In genomic region chr18:44729631-44730101, GRCh38 we compare ENCODE assay signal across 8 cellular contexts. TPM values are rescaled to one million over a fixed set of nuclear protein-coding genes. Genes with fewer than 3 reads are reported as not detected.
DNase-seq lines count a peak whose midpoint lies in the region; ATAC-seq and FAIRE-seq lines count a peak whose summit lies in the region.
"Had no signal": no experiment of that assay in that cellular context is flagged by ENCODE, and none has a peak within 500 bp of the region (broad histone marks: within the 10 kb centered on the region; RNA-seq: fewer than 3 reads in every experiment).

No MANE protein-coding gene starts in this region.

- peak; percentile 97 for FAIRE-seq in endometrium (lab: Jason Lieb, UNC)

- DNase-seq in SK-N-DZ (ENCODE audit: low spot score) (peak; percentile 65), COLO829 (ENCODE audit: low spot score) (no peak), DMS 273 (lab: John Stamatoyannopoulos, UW; ENCODE audit: unreplicated experiment) (no peak), kidney tubule cell (ENCODE audit: low spot score) (no peak)
- peak; percentile 22 to 42 for DNase-seq in stimulated activated CD8-positive, alpha-beta memory T cell treated with anti-CD3 and anti-CD28 coated beads, Interleukin-4, amount 100 ng/mL, for 4 hours (ENCODE audit: low read depth in 2 of 2, low spot score in 1 of 2)
- DNase-seq: GOT3 had no signal

- ATAC-seq in GM18868 (IDR thresholded peaks at IDR 0.05; ENCODE audit: unreplicated experiment), result peak; percentile 20

RNA-seq across cellular contexts. Expression of gene SETBP1, which starts 49.0 kb away (rescaled TPM):
- 3.3 and 5.3 TPM in 2 replicates for polyA plus RNA-seq in SK-N-DZ (2014; cell fraction: cytosol; rRNA removed)
- polyA plus RNA-seq in SK-N-DZ (2014; cell fraction: nucleus; rRNA removed), result 2.5 and 4.6 TPM in 2 replicates

Comparison
In these comparisons a context has a peak if more than half of its experiments do, and no peak if none do; other contexts are left out.
1. DNase-seq: peak in SK-N-DZ (single experiment) and stimulated activated CD8-positive, alpha-beta memory T cell treated with anti-CD3 and anti-CD28 coated beads, Interleukin-4, amount 100 ng/mL, for 4 hours (2 of 2); none in COLO829 (single experiment), DMS 273 (single experiment) and kidney tubule cell (single experiment).